ENCODE assay signal across 1 cellular context in genomic region chr2:201642579-201643215, GRCh38.
A peak's percentile ranks its signal among the peaks of the same experiment; 100 is the strongest.
TF ChIP-seq lines count a peak whose summit lies in the region.

No MANE protein-coding gene starts in this region.

TF ChIP-seq in GM12878, 131 proteins besides CTCF, POLR2A, EP300 and RAD21 (continued from another document and continues in another):
- TF ChIP-seq PKNOX1 (IDR thresholded peaks at IDR 0.05) (no peak), TBL1XR1 (IDR thresholded peaks at IDR 0.05; ENCODE audit: low read depth, low read length) (no peak), CBX5 (IDR thresholded peaks at IDR 0.05; ENCODE audit: low read depth) (no peak), HDAC2 (IDR thresholded peaks at IDR 0.05) (no peak), PAX8 (IDR thresholded peaks at IDR 0.05) (no peak), KAT2A (conservative IDR thresholded peaks at IDR 0.05; ENCODE audit: control insufficient read depth, low read depth, low read length) (no peak), SREBF1 (IDR thresholded peaks at IDR 0.05; ENCODE audit: low read length) (no peak), MEF2A (IDR thresholded peaks at IDR 0.05; ENCODE audit: insufficient read depth, low read depth, low read length) (no peak), CBFB (IDR thresholded peaks at IDR 0.05; ENCODE audit: low read depth) (peak; percentile 85; the same call in 1 of the 2 replicates), PRDM15 (CRISPR knock-in tag; IDR thresholded peaks at IDR 0.05) (no peak), CHD1 (IDR thresholded peaks at IDR 0.05; ENCODE audit: low read depth, low read length) (no peak), HDGF (IDR thresholded peaks at IDR 0.05) (no peak), SMARCA5 (IDR thresholded peaks at IDR 0.05) (0 out of 2 replicates have a peak, but pooled peaks have one; percentile 30), EED (IDR thresholded peaks at IDR 0.05; ENCODE audit: low read depth) (no peak), YY1 (IDR thresholded peaks at IDR 0.05; ENCODE audit: low read depth, low read length) (peak; percentile 16), POLR2AphosphoS2 (IDR thresholded peaks at IDR 0.05; ENCODE audit: low read depth, low read length) (no peak), RELA (IDR thresholded peaks at IDR 0.05; ENCODE audit: borderline replicate concordance, partially characterized antibody) (no peak), IRF5 (IDR thresholded peaks at IDR 0.05; ENCODE audit: borderline replicate concordance) (peak; percentile 86), ZNF622 (IDR thresholded peaks at IDR 0.05) (no peak), BCL3 (IDR thresholded peaks at IDR 0.05; ENCODE audit: borderline replicate concordance, insufficient read depth, low read depth, low read length, poor library complexity, severe bottlenecking) (no peak), ZSCAN29 (IDR thresholded peaks at IDR 0.05) (no peak), ZNF687 (IDR thresholded peaks at IDR 0.05) (peak; percentile 66), MXI1 (IDR thresholded peaks at IDR 0.05; ENCODE audit: low read depth, low read length) (peak; percentile 76; the same call in 1 of the 2 replicates), ELK1 (IDR thresholded peaks at IDR 0.05; ENCODE audit: low read depth, low read length) (no peak), POU2F2 (IDR thresholded peaks at IDR 0.05; ENCODE audit: borderline replicate concordance, low read depth, low read length) (0 out of 3 replicates have a peak, but pooled peaks have one; percentile 9), FOXK2 (IDR thresholded peaks at IDR 0.05) (no peak), TAF1 (IDR thresholded peaks at IDR 0.05; ENCODE audit: borderline replicate concordance, low read depth, low read length) (peak; percentile 52; the same call in 1 of the 2 replicates), ZBTB11 (CRISPR knock-in tag; IDR thresholded peaks at IDR 0.05) (no peak), USF1 (IDR thresholded peaks at IDR 0.05; ENCODE audit: borderline replicate concordance, extremely low read length, insufficient read depth, low read depth, low read length) (no peak), EGR1 (IDR thresholded peaks at IDR 0.05; ENCODE audit: borderline replicate concordance in 1 of 2, low read depth in 2 of 2, low read length in 2 of 2) (peak in 1 of 2 experiments; percentile 35; a peak in 1 of 3 replicates), ESRRA (IDR thresholded peaks at IDR 0.05; ENCODE audit: low read length) (no peak), ATF2 (IDR thresholded peaks at IDR 0.05; ENCODE audit: low read length) (no peak), ZNF24 (IDR thresholded peaks at IDR 0.05) (no peak), FOXM1 (IDR thresholded peaks at IDR 0.05; ENCODE audit: low read depth, low read length) (no peak; the same call in 1 of the 2 replicates), SUZ12 (IDR thresholded peaks at IDR 0.05; ENCODE audit: unreplicated experiment) (no peak), IRF3 (IDR thresholded peaks at IDR 0.05) (no peak), ASH2L (IDR thresholded peaks at IDR 0.05; ENCODE audit: borderline replicate concordance, low read depth) (peak; percentile 39; the same call in 1 of the 2 replicates)
